ENCODE assay signal across 10 cellular contexts in the genomic region with DNA sequence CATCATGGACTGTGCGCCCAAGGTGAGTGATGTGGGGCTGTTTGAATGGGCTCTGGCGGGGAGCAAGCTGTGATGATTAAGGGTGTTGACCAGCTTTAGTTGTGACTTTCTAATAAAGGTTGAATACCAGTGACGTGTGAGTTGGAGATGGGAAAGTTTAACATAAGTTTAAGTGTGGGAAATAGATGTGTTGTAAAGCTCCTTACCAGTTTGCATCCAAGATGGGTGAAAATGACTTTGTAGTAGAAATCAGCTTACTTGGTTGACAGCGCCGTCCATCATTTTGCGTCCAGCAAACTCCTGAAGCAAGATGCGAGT. TPM values are rescaled to one million over a fixed set of nuclear protein-coding genes. Genes with fewer than 3 reads are reported as not detected.
DNase-seq lines count a peak whose midpoint lies in the region; ATAC-seq and TF ChIP-seq lines count a peak whose summit lies in the region.
"Had no signal": no experiment of that assay in that cellular context is flagged by ENCODE, and none has a peak within 500 bp of the region (broad histone marks: within the 10 kb centered on the region; RNA-seq: fewer than 3 reads in every experiment).

No MANE protein-coding gene starts in this region.

- H3K4me3 Mint-ChIP-seq in nephron, result peak overlapping the region; percentile 47 to 76 (median 57)

- no peak for DNase-seq in coronary artery (ENCODE audit: low spot score)
- no peak for DNase-seq in NCI-H2171 (lab: John Stamatoyannopoulos, UW)
- DNase-seq in NCI-H446 treated with DMSO at 0.1 percent for 48 hours (lab: John Stamatoyannopoulos, UW), result no peak
- no peak for DNase-seq in omental fat pad (ENCODE audit: low spot score)
- DNase-seq: NCI-H1092 had no signal

- H3K4me3 ChIP-seq in BLaER1 treated with 17β-estradiol and CSF1 and Interleukin-3, amounts not matched to agents 10 nM and 100 nM, result peak overlapping the region in 5 of 10 experiments; percentile 19 to 49 (median 47); a peak in 8 of 20 replicates
- peak overlapping the region; percentile 50 for H3K4me3 ChIP-seq in OCI-LY3 (ENCODE audit: low read length)
- peak overlapping the region; percentile 54 for H3K4me3 ChIP-seq in coronary artery

- TF ChIP-seq CTCF in OCI-LY3 (IDR thresholded peaks at IDR 0.05; ENCODE audit: low read depth, low read length) (no peak), coronary artery (IDR thresholded peaks at IDR 0.05) (no peak), nephron (IDR thresholded peaks at IDR 0.05; ENCODE audit: unreplicated experiment in 3 of 3) (no peak), omental fat pad (IDR thresholded peaks at IDR 0.05) (no peak)

- H3K9me3 Mint-ChIP-seq in nephron, result no peaks in the 10 kb centered on the region

- peak overlapping the region; percentile 59 to 95 (median 83); a peak in 21 of 22 replicates for H3K4me2 ChIP-seq in BLaER1 treated with 17β-estradiol and CSF1 and Interleukin-3, amounts not matched to agents 10 nM and 100 nM
- peak overlapping the region; percentile 68 for H3K4me2 ChIP-seq in OCI-LY3 (ENCODE audit: low read length)

- peaks cover 23% of the 10 kb centered on the region for H3K4me1 Mint-ChIP-seq in nephron

- peaks cover 0 to 32% (median 5%) of the 10 kb centered on the region in 11 experiments; a peak in 7 of 22 replicates for H4K20me1 ChIP-seq in BLaER1 treated with 17β-estradiol and CSF1 and Interleukin-3, amounts not matched to agents 10 nM and 100 nM
- no peaks in the 10 kb centered on the region for H4K20me1 ChIP-seq in OCI-LY3 (ENCODE audit: insufficient read depth, low read length)

- H3K9me3 ChIP-seq in BLaER1 treated with 17β-estradiol and CSF1 and Interleukin-3, amounts not matched to agents 10 nM and 100 nM (replicated peaks in 1 of 11), result no peaks in the 10 kb centered on the region
- H3K9me3 ChIP-seq in OCI-LY3 (ENCODE audit: insufficient read depth, low read length), result no peaks in the 10 kb centered on the region

- ATAC-seq in GM19023 (IDR thresholded peaks at IDR 0.05; ENCODE audit: unreplicated experiment) (no peak), omental fat pad (ENCODE audit: low FRiP score) (no peak)

- peaks cover 16 to 37% (median 26%) of the 10 kb centered on the region in 11 experiments for H3K36me3 ChIP-seq in BLaER1 treated with 17β-estradiol and CSF1 and Interleukin-3, amounts not matched to agents 10 nM and 100 nM
- peaks cover 53% of the 10 kb centered on the region for H3K36me3 ChIP-seq in OCI-LY3 (replicated peaks; ENCODE audit: low read depth, low read length)

- peak overlapping the region in 8 of 11 experiments; percentile 2 to 59 (median 26); a peak in 8 of 22 replicates for H3K9ac ChIP-seq in BLaER1 treated with 17β-estradiol and CSF1 and Interleukin-3, amounts not matched to agents 10 nM and 100 nM
- peak overlapping the region; percentile 36; the same call in 1 of the 2 replicates for H3K9ac ChIP-seq in OCI-LY3 (ENCODE audit: low read length)

- no peak overlapping the region for H2AFZ ChIP-seq in OCI-LY3 (ENCODE audit: low read depth, low read length)

- H3K36me3 Mint-ChIP-seq in nephron (ENCODE audit: low read depth), result peaks cover 23% of the 10 kb centered on the region

- H3K79me2 ChIP-seq in OCI-LY3 (ENCODE audit: low read length), result no peaks in the 10 kb centered on the region

- H3K27me3 ChIP-seq in BLaER1 treated with 17β-estradiol and CSF1 and Interleukin-3, amounts not matched to agents 10 nM and 100 nM, result peaks cover 0 to 6% (median 0%) of the 10 kb centered on the region in 11 experiments; a peak in 1 of 22 replicates
- H3K27me3 ChIP-seq in OCI-LY3 (ENCODE audit: low read depth, low read length), result no peaks in the 10 kb centered on the region

- H3K4me1 ChIP-seq in BLaER1 treated with 17β-estradiol and CSF1 and Interleukin-3, amounts not matched to agents 10 nM and 100 nM, result peaks cover 15 to 74% (median 29%) of the 10 kb centered on the region in 10 experiments
- H3K4me1 ChIP-seq in OCI-LY3 (ENCODE audit: low read length), result peaks cover 18% of the 10 kb centered on the region

- H3K27ac Mint-ChIP-seq in nephron, result peak overlapping the region; percentile 86 to 96 (median 91)

- no peaks in the 10 kb centered on the region for H3K27me3 Mint-ChIP-seq in nephron (ENCODE audit: low read depth)

- H3K27ac ChIP-seq in BLaER1 treated with 17β-estradiol and CSF1 and Interleukin-3, amounts not matched to agents 10 nM and 100 nM, result peak overlapping the region; percentile 2 to 67 (median 47); a peak in 17 of 22 replicates
- peak overlapping the region; percentile 81 for H3K27ac ChIP-seq in OCI-LY3 (ENCODE audit: low read length)
- peak overlapping the region in 1 of 2 donors; percentile 61 for H3K27ac ChIP-seq in coronary artery

RNA-seq across cellular contexts. Expression of gene CASS4, which starts 0.4 kb away (rescaled TPM):
- total RNA-seq in omental fat pad, result 10 to 100 TPM in 1 of 4 donors, 1 to 10 TPM in 3; 3.5 to 10.6 (median 6.0) TPM
- total RNA-seq: kidney epithelial cell had no signal

RNA-seq across cellular contexts. Expression of gene CSTF1, which starts 20.0 kb away (rescaled TPM):
- total RNA-seq in omental fat pad, result 10 to 100 TPM; 20.8 to 26.8 (median 22.0) TPM

RNA-seq across cellular contexts. Expression of gene AURKA, which starts 20.4 kb away (rescaled TPM):
- total RNA-seq in omental fat pad, result 1 to 10 TPM in 3 of 4 donors, under 1 TPM in 1; 0.95 to 4.1 (median 2.5) TPM

RNA-seq across cellular contexts. Expression of gene FAM210B, which starts 53.7 kb away (rescaled TPM):
- total RNA-seq in omental fat pad, result 10 to 100 TPM; 29.2 to 58.6 (median 39.3) TPM

RNA-seq across cellular contexts. Expression of gene RTF2, which starts 56.0 kb away (rescaled TPM):
- 10 to 100 TPM; 52.7 to 62.9 (median 53.7) TPM for total RNA-seq in omental fat pad
